ENCODE assay signal across 8 cellular contexts in genomic region chr1:146938242-146938902, GRCh38. TPM values are rescaled to one million over a fixed set of nuclear protein-coding genes. Genes with fewer than 3 reads are reported as not detected.
DNase-seq lines count a peak whose midpoint lies in the region; ATAC-seq and TF ChIP-seq lines count a peak whose summit lies in the region.
"Not testable (repeated sequence)": the region's sequence is repeated elsewhere in the genome, so short reads cannot be mapped to it uniquely, and the experiment has no call there.

NBPF12 (plus strand) TSS chr1:146938324; CDS start chr1:146960144, 21,820 bp downstream.

- H3K4me1 ChIP-seq in MM.1S (ENCODE audit: low read length) = not testable (repeated sequence)

- not testable (repeated sequence) for H4K20me1 ChIP-seq in MM.1S (ENCODE audit: insufficient read depth, low read length)

- peak within 1 kb of the TSS; percentile 50; the same call in 1 of the 2 replicates for H3K4me2 ChIP-seq in MM.1S (ENCODE audit: low read depth, low read length)

- peak within 1 kb of the TSS; percentile 78 for H3K4me3 Mint-ChIP-seq in activated T-helper 17 cell treated with anti-CD3 and anti-CD28 coated beads, Interleukin-2, amount 50 U/mL, for 72 hours
- peak within 1 kb of the TSS; percentile 86 for H3K4me3 Mint-ChIP-seq in natural killer cell treated with Interleukin-12 subunit alpha and Interleukin-12 subunit beta and Interleukin-15 and Interleukin-18, amount 100 ng/mL, for 72 hours
- peak within 1 kb of the TSS; percentile 87 for H3K4me3 Mint-ChIP-seq in stimulated activated memory B cell treated with anti-CD40 and anti-IgM and Interleukin-4, amounts not matched to agents 10 μg/mL and 1 μg/mL and 100 μg/mL, for 72 hours

- peak; percentile 97 for ATAC-seq in activated T-helper 17 cell treated with anti-CD3 and anti-CD28 coated beads, Interleukin-2, amount 50 U/mL, for 72 hours (replicated peaks)
- ATAC-seq in natural killer cell treated with Interleukin-12 subunit alpha and Interleukin-12 subunit beta and Interleukin-15 and Interleukin-18, amount 100 ng/mL, for 72 hours = peak; percentile 97 to 99
- peak; percentile 93 for ATAC-seq in stimulated activated memory B cell treated with anti-CD40 and anti-IgM and Interleukin-4, amounts not matched to agents 10 μg/mL and 1 μg/mL and 100 μg/mL, for 72 hours

- peak; percentile 83 for DNase-seq in EH (ENCODE audit: low read depth)
- DNase-seq in H7 = peak; percentile 68
- DNase-seq in MM.1S = peak; percentile 91
- DNase-seq in SHP77 treated with DMSO at 0.1 percent for 48 hours (lab: John Stamatoyannopoulos, UW) = peak; percentile 82
- peak; percentile 76 for DNase-seq in fibroblast of peridontal ligament (ENCODE audit: extremely low read depth)
- DNase-seq in natural killer cell treated with Interleukin-12 subunit alpha and Interleukin-12 subunit beta and Interleukin-15 and Interleukin-18, amount 100 ng/mL, for 72 hours (ENCODE audit: low spot score) = peak; percentile 91

- peak within 1 kb of the TSS; percentile 54; the same call in 1 of the 2 replicates for H3K27ac ChIP-seq in MM.1S (ENCODE audit: low read length)

- H3K36me3 Mint-ChIP-seq in activated T-helper 17 cell treated with anti-CD3 and anti-CD28 coated beads, Interleukin-2, amount 50 U/mL, for 72 hours (ENCODE audit: low read depth); natural killer cell treated with Interleukin-12 subunit alpha and Interleukin-12 subunit beta and Interleukin-15 and Interleukin-18, amount 100 ng/mL, for 72 hours; stimulated activated memory B cell treated with anti-CD40 and anti-IgM and Interleukin-4, amounts not matched to agents 10 μg/mL and 1 μg/mL and 100 μg/mL, for 72 hours: not testable (repeated sequence)

- peaks cover 11% of the 10 kb centered on the region for H3K79me2 ChIP-seq in MM.1S (ENCODE audit: low read length)

- H3K9me3 ChIP-seq in MM.1S (replicated peaks; ENCODE audit: insufficient read depth, low read length) = not testable (repeated sequence)

- not testable (repeated sequence) for TF ChIP-seq CTCF in MM.1S (IDR thresholded peaks at IDR 0.05; ENCODE audit: low read length)

- H3K36me3 ChIP-seq in H7 (replicated peaks; ENCODE audit: control insufficient read depth, insufficient read depth, low read length); MM.1S (replicated peaks; ENCODE audit: insufficient read depth, low read length): not testable (repeated sequence)

- not testable (repeated sequence) for H3F3A ChIP-seq in MM.1S (ENCODE audit: insufficient read depth, low read length)

- peak within 1 kb of the TSS; percentile 82 for H3K27ac Mint-ChIP-seq in activated T-helper 17 cell treated with anti-CD3 and anti-CD28 coated beads, Interleukin-2, amount 50 U/mL, for 72 hours
- H3K27ac Mint-ChIP-seq in natural killer cell treated with Interleukin-12 subunit alpha and Interleukin-12 subunit beta and Interleukin-15 and Interleukin-18, amount 100 ng/mL, for 72 hours = peak within 1 kb of the TSS; percentile 70 to 72
- peak within 1 kb of the TSS; percentile 96 for H3K27ac Mint-ChIP-seq in stimulated activated memory B cell treated with anti-CD40 and anti-IgM and Interleukin-4, amounts not matched to agents 10 μg/mL and 1 μg/mL and 100 μg/mL, for 72 hours

- H3K9me2 ChIP-seq in MM.1S (replicated peaks; ENCODE audit: insufficient read depth, low read length) = not testable (repeated sequence)

- H3K4me3 ChIP-seq in H7 (ENCODE audit: insufficient read depth, low read depth, low read length) = peak within 1 kb of the TSS; percentile 67
- H3K4me3 ChIP-seq in MM.1S (ENCODE audit: low read length) = peak within 1 kb of the TSS; percentile 65

- H3K27me3 Mint-ChIP-seq in activated T-helper 17 cell treated with anti-CD3 and anti-CD28 coated beads, Interleukin-2, amount 50 U/mL, for 72 hours; natural killer cell treated with Interleukin-12 subunit alpha and Interleukin-12 subunit beta and Interleukin-15 and Interleukin-18, amount 100 ng/mL, for 72 hours; stimulated activated memory B cell treated with anti-CD40 and anti-IgM and Interleukin-4, amounts not matched to agents 10 μg/mL and 1 μg/mL and 100 μg/mL, for 72 hours: not testable (repeated sequence)

- H3K9me3 Mint-ChIP-seq in activated T-helper 17 cell treated with anti-CD3 and anti-CD28 coated beads, Interleukin-2, amount 50 U/mL, for 72 hours; natural killer cell treated with Interleukin-12 subunit alpha and Interleukin-12 subunit beta and Interleukin-15 and Interleukin-18, amount 100 ng/mL, for 72 hours; stimulated activated memory B cell treated with anti-CD40 and anti-IgM and Interleukin-4, amounts not matched to agents 10 μg/mL and 1 μg/mL and 100 μg/mL, for 72 hours: not testable (repeated sequence)

- not testable (repeated sequence) for H3K27me3 ChIP-seq in H7 (ENCODE audit: control insufficient read depth, insufficient read depth, low read length); MM.1S (replicated peaks; ENCODE audit: insufficient read depth, low read length)

- H3K4me1 Mint-ChIP-seq in activated T-helper 17 cell treated with anti-CD3 and anti-CD28 coated beads, Interleukin-2, amount 50 U/mL, for 72 hours = not testable (repeated sequence)
- H3K4me1 Mint-ChIP-seq in natural killer cell treated with Interleukin-12 subunit alpha and Interleukin-12 subunit beta and Interleukin-15 and Interleukin-18, amount 100 ng/mL, for 72 hours (ENCODE audit: low read depth in 2 of 2) = peaks cover 9 to 14% of the 10 kb centered on the region in 2 donors
- H3K4me1 Mint-ChIP-seq in stimulated activated memory B cell treated with anti-CD40 and anti-IgM and Interleukin-4, amounts not matched to agents 10 μg/mL and 1 μg/mL and 100 μg/mL, for 72 hours = peaks cover 11% of the 10 kb centered on the region

- H2AFZ ChIP-seq in MM.1S (ENCODE audit: low read length) = peak within 1 kb of the TSS; percentile 37; the same call in 1 of the 2 replicates

- H3K9ac ChIP-seq in MM.1S (ENCODE audit: low read length) = peak within 1 kb of the TSS; percentile 64; the same call in 1 of the 2 replicates

RNA-seq across cellular contexts. Expression of gene NBPF12, which starts in this region (rescaled TPM):
- 3.7 and 5.8 TPM in 2 replicates for total RNA-seq in H7 (2014; rRNA removed; shearing (Covaris generic))
- 10 to 100 TPM in 1 of 2 donors, 1 to 10 TPM in 1; 8.9 to 16.4 TPM for total RNA-seq in activated T-helper 17 cell treated with anti-CD3 and anti-CD28 coated beads, Interleukin-2, amount 50 U/mL, for 72 hours
- 10 to 100 TPM; 11.3 to 13.1 TPM for total RNA-seq in natural killer cell treated with Interleukin-12 subunit alpha and Interleukin-12 subunit beta and Interleukin-15 and Interleukin-18, amount 100 ng/mL, for 72 hours

Comparison
In these comparisons a context has a peak if more than half of its experiments do, and no peak if none do; other contexts are left out.
1. Peak in every context shown above with its lines: DNase-seq, ATAC-seq, H3K4me3 ChIP-seq and H3K27ac ChIP-seq.